Comparison of ENCODE assay signal across 8 cellular contexts in the genomic region with DNA sequence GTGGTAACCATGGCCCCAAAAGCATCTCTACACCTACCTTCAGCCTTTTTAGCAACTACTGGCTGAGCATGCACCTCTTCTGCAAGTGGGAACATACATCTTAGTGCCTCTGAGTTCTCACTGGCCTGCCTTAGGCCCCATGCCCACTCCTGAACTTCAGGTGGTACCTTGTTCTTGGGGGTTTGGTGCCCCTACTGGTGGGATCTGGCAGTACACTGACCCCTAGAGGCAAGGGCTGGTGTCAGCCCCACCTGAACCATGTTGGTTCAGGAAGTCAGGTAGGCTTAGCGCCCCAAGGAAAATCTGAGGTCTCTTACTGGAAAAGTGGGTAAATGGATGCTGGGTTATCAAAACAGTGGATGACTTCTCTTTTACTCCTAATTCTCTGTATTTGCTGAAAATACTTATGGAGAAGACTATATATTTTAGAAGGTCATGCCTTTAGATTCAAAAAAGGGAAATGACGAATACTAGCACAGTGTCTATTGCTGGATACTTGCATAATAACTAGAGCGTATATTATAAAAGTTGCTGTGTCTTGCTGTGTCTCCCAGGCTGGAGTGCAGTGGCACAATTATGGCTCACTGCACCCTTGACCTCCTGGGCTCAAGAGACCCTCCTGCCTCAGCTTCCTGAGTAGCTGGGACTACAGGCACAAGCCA.
DNase-seq lines count a peak whose midpoint lies in the region; ATAC-seq and TF ChIP-seq lines count a peak whose summit lies in the region.

No MANE protein-coding gene starts in this region.

- no peak overlapping the region for H2AFZ ChIP-seq in IMR-90 (replicated peaks; ENCODE audit: low read length, poor library complexity)

- H4K8ac ChIP-seq in IMR-90 (ENCODE audit: low read depth in 2 of 2, low read length in 2 of 2) = no peak overlapping the region

- H3K9me3 Mint-ChIP-seq in natural killer cell = no peaks in the 10 kb centered on the region

- H3K4ac ChIP-seq in IMR-90 (ENCODE audit: low read depth, low read length) = no peak overlapping the region

- no peaks in the 10 kb centered on the region for H4K20me1 ChIP-seq in IMR-90 (ENCODE audit: insufficient read depth, low read length)

- H4K91ac ChIP-seq in IMR-90 (ENCODE audit: insufficient read depth, low read depth, low read length) = no peak overlapping the region

- H3K27me3 Mint-ChIP-seq in natural killer cell (ENCODE audit: low read depth in 2 of 2) = peaks cover 7 to 10% of the 10 kb centered on the region in 2 donors

- H2BK20ac ChIP-seq in IMR-90 (ENCODE audit: low read depth, low read length) = no peak overlapping the region

- H3K36me3 ChIP-seq in IMR-90 (ENCODE audit: control insufficient read depth, insufficient read depth, low read length) (no peaks in the 10 kb centered on the region), ovary (no peaks in the 10 kb centered on the region)

- H2BK120ac ChIP-seq in IMR-90 (ENCODE audit: low read depth, low read length) = no peak overlapping the region

- H3K27ac Mint-ChIP-seq in natural killer cell = no peak overlapping the region

- no peak overlapping the region for H2BK5ac ChIP-seq in IMR-90 (ENCODE audit: low read depth, low read length, poor library complexity, severe bottlenecking)

- DNase-seq in COLO668 (lab: John Stamatoyannopoulos, UW; ENCODE audit: unreplicated experiment) = peak; percentile 39
- no peak for DNase-seq in IMR-90
- DNase-seq in astrocyte of the cerebellum (ENCODE audit: low read depth) = no peak
- DNase-seq in natural killer cell = no peak
- DNase-seq in ovary = no peak
- DNase-seq in G401 (ENCODE audit: low spot score) = no peak

- H3K4me2 ChIP-seq in IMR-90 (ENCODE audit: low read depth, low read length) = no peak overlapping the region

- H3K36me3 Mint-ChIP-seq in natural killer cell = no peaks in the 10 kb centered on the region

- TF ChIP-seq EP300 in ovary (IDR thresholded peaks at IDR 0.05) = no peak

- no peak overlapping the region for H2AK9ac ChIP-seq in IMR-90 (replicated peaks; ENCODE audit: low read depth, low read length, poor library complexity)

- no peak overlapping the region for H3K23ac ChIP-seq in IMR-90 (ENCODE audit: low read depth, low read length)

- no peak overlapping the region for H3K18ac ChIP-seq in IMR-90 (ENCODE audit: low read depth, low read length)

- H3K27ac ChIP-seq in IMR-90 (ENCODE audit: insufficient read depth, low read length) (no peak overlapping the region), ovary (no peak overlapping the region)

- H3K9me3 ChIP-seq in IMR-90 (ENCODE audit: control insufficient read depth, insufficient read depth, low read length) (no peaks in the 10 kb centered on the region), ovary (no peaks in the 10 kb centered on the region)

- in situ Hi-C loops in IMR-90 (cut with MboI; ENCODE audit: low sequenced_read_pairs) = no loop called here
- in situ Hi-C loops in astrocyte of the cerebellum (cut with HindIII; ENCODE audit: low sequenced_read_pairs) = no loop called here
- in situ Hi-C loops in G401 (cut with HindIII; ENCODE audit: low sequenced_read_pairs) = no loop called here

- no peak overlapping the region for H3K56ac ChIP-seq in IMR-90 (ENCODE audit: extremely low read depth, insufficient read depth, low read length)

- no CpG with 5 or more reads among the region's 3 CpGs for WGBS in IMR-90 (ENCODE audit: extremely low coverage in 2 of 2, insufficient read length in 1 of 2), 2 experiments
- WGBS in ovary, 3 donors = 98 to 99% (median 99%) methylated on average over 3 of the region's 3 CpGs

- intact Hi-C loops in IMR-90 (cut with micrococcal nuclease) (no loop called here), natural killer cell (cut with micrococcal nuclease) (no loop called here), ovary (cut with DNase I) (no loop called here)

- no peak for TF ChIP-seq POLR2A in IMR-90 (IDR thresholded peaks at IDR 0.05; ENCODE audit: low read depth, low read length)
- no peak for TF ChIP-seq POLR2A in ovary (IDR thresholded peaks at IDR 0.05)

- H3K27me3 ChIP-seq in IMR-90 (ENCODE audit: control insufficient read depth, insufficient read depth, low read length) = no peaks in the 10 kb centered on the region
- no peaks in the 10 kb centered on the region for H3K27me3 ChIP-seq in ovary

- 0 out of 2 replicates have a peak, but pooled peaks cover 2% of the 10 kb centered on the region for H3K4me1 ChIP-seq in IMR-90 (ENCODE audit: control insufficient read depth, insufficient read depth, low read length)
- no peaks in the 10 kb centered on the region for H3K4me1 ChIP-seq in ovary (ENCODE audit: insufficient read depth)

- CTCF ChIA-PET in IMR-90 (lab: Yijun Ruan, JAX) = no interaction called here

- H3K79me1 ChIP-seq in IMR-90 (ENCODE audit: low read depth in 1 of 2, low read length in 2 of 2) = peaks cover 8 to 11% of the 10 kb centered on the region in 2 experiments; a peak in 3 of 4 replicates

- BruUV-seq in IMR-90 (replicated peaks; lab: Mats Ljungman, UMichigan) = no TSS peak

- POLR2A ChIA-PET in IMR-90 (lab: Charles Lee; ENCODE audit: unreplicated experiment) = no interaction called here

- H4K5ac ChIP-seq in IMR-90 (ENCODE audit: low read depth, low read length) = no peak overlapping the region

- ATAC-seq in IMR-90 (ENCODE audit: low read depth) = no peak
- peak; percentile 57 to 80 (median 66) for ATAC-seq in natural killer cell
- no peak for ATAC-seq in HG03432 (IDR thresholded peaks at IDR 0.05; ENCODE audit: unreplicated experiment)
- ATAC-seq in GM21737 (IDR thresholded peaks at IDR 0.05; ENCODE audit: unreplicated experiment) = no peak

- TF ChIP-seq CTCF in IMR-90 (conservative IDR thresholded peaks at IDR 0.05; ENCODE audit: low read depth, low read length) (peak; percentile 42), astrocyte of the cerebellum (IDR thresholded peaks at IDR 0.05; ENCODE audit: low read depth, low read length, missing control alignments) (peak; percentile 43), natural killer cell (IDR thresholded peaks at IDR 0.05) (peak; percentile 59), ovary (IDR thresholded peaks at IDR 0.05) (no peak)

- no peak overlapping the region for H3K9ac ChIP-seq in IMR-90 (ENCODE audit: low read depth, low read length)

- H3K4me1 Mint-ChIP-seq in natural killer cell = no peaks in the 10 kb centered on the region

- dilution Hi-C loops in IMR-90 (cut with HindIII; ENCODE audit: low sequenced_read_pairs, unreplicated experiment) = no loop called here

- H3K4me3 ChIP-seq in IMR-90 (ENCODE audit: insufficient read depth, low read depth, low read length) = no peak overlapping the region
- no peak overlapping the region for H3K4me3 ChIP-seq in astrocyte of the cerebellum (ENCODE audit: low read depth, low read length)
- no peak overlapping the region for H3K4me3 ChIP-seq in ovary

- no peak overlapping the region for H2AK5ac ChIP-seq in IMR-90 (ENCODE audit: low read depth, low read length)

- 0 out of 2 replicates have a peak overlapping the region, but pooled peaks have one; percentile 23 for H3K14ac ChIP-seq in IMR-90 (replicated peaks; ENCODE audit: low read depth, low read length)

- no peaks in the 10 kb centered on the region for H3K9me1 ChIP-seq in IMR-90 (ENCODE audit: insufficient read depth, low read length)

- H3K4me3 Mint-ChIP-seq in natural killer cell = no peak overlapping the region

- H2BK15ac ChIP-seq in IMR-90 (ENCODE audit: low read depth, low read length) = no peak overlapping the region

- TF ChIP-seq RAD21 in IMR-90 (IDR thresholded peaks at IDR 0.05; ENCODE audit: low read length) = peak; percentile 37

TF ChIP-seq in IMR-90, 13 proteins besides CTCF, POLR2A, EP300 and RAD21:
- TF ChIP-seq MAFK (IDR thresholded peaks at IDR 0.05; ENCODE audit: low read depth, low read length) (no peak), MXI1 (IDR thresholded peaks at IDR 0.05; ENCODE audit: borderline replicate concordance, low read depth, low read length) (no peak), RCOR1 (IDR thresholded peaks at IDR 0.05; ENCODE audit: insufficient replicate concordance, low read length) (no peak), RFX5 (IDR thresholded peaks at IDR 0.05; ENCODE audit: low read depth, low read length) (no peak), CEBPB (IDR thresholded peaks at IDR 0.05; ENCODE audit: low read depth, low read length) (no peak), BHLHE40 (IDR thresholded peaks at IDR 0.05; ENCODE audit: low read depth, low read length) (no peak), SMC3 (IDR thresholded peaks at IDR 0.05; ENCODE audit: low read depth, low read length) (no peak), NFE2L2 (IDR thresholded peaks at IDR 0.05; ENCODE audit: low read depth, low read length) (no peak), CHD1 (IDR thresholded peaks at IDR 0.05; ENCODE audit: low read depth, low read length) (no peak), MAZ (IDR thresholded peaks at IDR 0.05; ENCODE audit: borderline replicate concordance, low read depth, low read length) (no peak), FOS (IDR thresholded peaks at IDR 0.05; ENCODE audit: low read depth, low read length) (no peak)
- TF ChIP-seq, protein P1, sequence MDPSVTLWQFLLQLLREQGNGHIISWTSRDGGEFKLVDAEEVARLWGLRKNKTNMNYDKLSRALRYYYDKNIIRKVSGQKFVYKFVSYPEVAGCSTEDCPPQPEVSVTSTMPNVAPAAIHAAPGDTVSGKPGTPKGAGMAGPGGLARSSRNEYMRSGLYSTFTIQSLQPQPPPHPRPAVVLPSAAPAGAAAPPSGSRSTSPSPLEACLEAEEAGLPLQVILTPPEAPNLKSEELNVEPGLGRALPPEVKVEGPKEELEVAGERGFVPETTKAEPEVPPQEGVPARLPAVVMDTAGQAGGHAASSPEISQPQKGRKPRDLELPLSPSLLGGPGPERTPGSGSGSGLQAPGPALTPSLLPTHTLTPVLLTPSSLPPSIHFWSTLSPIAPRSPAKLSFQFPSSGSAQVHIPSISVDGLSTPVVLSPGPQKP (IDR thresholded peaks at IDR 0.05; ENCODE audit: borderline replicate concordance, low read depth, low read length) = no peak
- TF ChIP-seq, protein P2, sequence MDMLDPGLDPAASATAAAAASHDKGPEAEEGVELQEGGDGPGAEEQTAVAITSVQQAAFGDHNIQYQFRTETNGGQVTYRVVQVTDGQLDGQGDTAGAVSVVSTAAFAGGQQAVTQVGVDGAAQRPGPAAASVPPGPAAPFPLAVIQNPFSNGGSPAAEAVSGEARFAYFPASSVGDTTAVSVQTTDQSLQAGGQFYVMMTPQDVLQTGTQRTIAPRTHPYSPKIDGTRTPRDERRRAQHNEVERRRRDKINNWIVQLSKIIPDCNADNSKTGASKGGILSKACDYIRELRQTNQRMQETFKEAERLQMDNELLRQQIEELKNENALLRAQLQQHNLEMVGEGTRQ (IDR thresholded peaks at IDR 0.05; ENCODE audit: low read depth, low read length) = no peak

Comparison
In these comparisons a context has a peak if more than half of its experiments do, and no peak if none do; other contexts are left out.
1. ATAC-seq: peak in natural killer cell (3 of 3); none in IMR-90 (single experiment), HG03432 (single experiment) and GM21737 (single experiment).
2. CTCF ChIP-seq: peak in IMR-90 (single experiment), astrocyte of the cerebellum (single experiment) and natural killer cell (single experiment); none in ovary (0 of 3).